ENCODE assay signal across 1 cellular context in the genomic region with DNA sequence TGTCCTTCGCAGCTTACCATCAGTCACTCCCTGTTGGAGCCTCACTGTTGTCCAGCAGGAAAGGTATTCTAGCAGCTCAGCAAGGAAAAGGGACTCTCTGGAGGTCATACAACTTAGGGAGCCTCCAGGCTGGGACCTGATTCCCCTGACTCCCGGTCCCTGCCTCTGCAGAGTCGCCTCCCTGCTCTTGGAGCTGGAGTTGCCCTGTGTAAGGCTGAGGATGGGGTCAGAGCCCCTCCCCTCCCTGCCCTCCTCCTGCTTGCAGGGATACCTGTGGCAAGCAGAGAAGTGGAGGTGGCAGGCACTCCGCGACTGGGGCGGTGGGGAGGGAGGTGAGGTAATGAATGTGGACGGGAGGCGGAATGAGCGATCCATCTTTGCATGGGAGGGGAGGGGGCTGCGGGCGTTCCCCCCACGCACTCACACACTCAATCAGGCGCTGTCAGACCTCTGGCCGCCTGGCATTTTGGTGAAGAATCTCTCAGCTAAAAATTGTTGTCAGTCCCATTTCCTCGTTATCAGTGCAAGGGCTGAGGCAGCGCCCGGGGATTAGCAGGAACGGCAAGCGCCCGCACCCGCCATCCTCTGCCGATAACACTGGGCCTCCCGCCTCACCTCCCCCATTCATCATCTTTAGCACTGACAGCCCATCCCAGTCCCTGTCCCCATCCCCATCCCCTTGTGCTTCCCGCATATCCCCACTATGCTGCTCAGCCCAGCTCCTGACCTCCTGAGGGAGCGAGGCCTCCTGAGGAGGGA.
TF ChIP-seq lines count a peak whose summit lies in the region.

No MANE protein-coding gene starts in this region.

TF ChIP-seq in HCT116, 20 proteins besides CTCF, POLR2A, EP300 and RAD21 (continued from another document):
- TF ChIP-seq REST (IDR thresholded peaks at IDR 0.05; ENCODE audit: low read depth) (no peak), ZBTB33 (IDR thresholded peaks at IDR 0.05; ENCODE audit: extremely low read depth, insufficient replicate concordance, low read length) (no peak), SP1 (IDR thresholded peaks at IDR 0.05; ENCODE audit: low read depth) (no peak), CEBPB (IDR thresholded peaks at IDR 0.05; ENCODE audit: low read depth) (no peak), ZFX (IDR thresholded peaks at IDR 0.05) (no peak)
